ENCODE assay signal across 1 cellular context in genomic region chr11:120465921-120466534, GRCh38.
TF ChIP-seq lines count a peak whose summit lies in the region.

No MANE protein-coding gene starts in this region.

TF ChIP-seq in GM12878, 131 proteins besides CTCF, POLR2A, EP300 and RAD21:
- TF ChIP-seq SUZ12 (IDR thresholded peaks at IDR 0.05; ENCODE audit: unreplicated experiment) (no peak), PBX3 (IDR thresholded peaks at IDR 0.05; ENCODE audit: insufficient replicate concordance, low read depth, low read length) (no peak), ZBED1 (IDR thresholded peaks at IDR 0.05; ENCODE audit: borderline replicate concordance) (no peak), MEF2B (IDR thresholded peaks at IDR 0.05; ENCODE audit: partially characterized antibody, poor library complexity, severe bottlenecking) (peak; percentile 83)
- TF ChIP-seq, protein P1, sequence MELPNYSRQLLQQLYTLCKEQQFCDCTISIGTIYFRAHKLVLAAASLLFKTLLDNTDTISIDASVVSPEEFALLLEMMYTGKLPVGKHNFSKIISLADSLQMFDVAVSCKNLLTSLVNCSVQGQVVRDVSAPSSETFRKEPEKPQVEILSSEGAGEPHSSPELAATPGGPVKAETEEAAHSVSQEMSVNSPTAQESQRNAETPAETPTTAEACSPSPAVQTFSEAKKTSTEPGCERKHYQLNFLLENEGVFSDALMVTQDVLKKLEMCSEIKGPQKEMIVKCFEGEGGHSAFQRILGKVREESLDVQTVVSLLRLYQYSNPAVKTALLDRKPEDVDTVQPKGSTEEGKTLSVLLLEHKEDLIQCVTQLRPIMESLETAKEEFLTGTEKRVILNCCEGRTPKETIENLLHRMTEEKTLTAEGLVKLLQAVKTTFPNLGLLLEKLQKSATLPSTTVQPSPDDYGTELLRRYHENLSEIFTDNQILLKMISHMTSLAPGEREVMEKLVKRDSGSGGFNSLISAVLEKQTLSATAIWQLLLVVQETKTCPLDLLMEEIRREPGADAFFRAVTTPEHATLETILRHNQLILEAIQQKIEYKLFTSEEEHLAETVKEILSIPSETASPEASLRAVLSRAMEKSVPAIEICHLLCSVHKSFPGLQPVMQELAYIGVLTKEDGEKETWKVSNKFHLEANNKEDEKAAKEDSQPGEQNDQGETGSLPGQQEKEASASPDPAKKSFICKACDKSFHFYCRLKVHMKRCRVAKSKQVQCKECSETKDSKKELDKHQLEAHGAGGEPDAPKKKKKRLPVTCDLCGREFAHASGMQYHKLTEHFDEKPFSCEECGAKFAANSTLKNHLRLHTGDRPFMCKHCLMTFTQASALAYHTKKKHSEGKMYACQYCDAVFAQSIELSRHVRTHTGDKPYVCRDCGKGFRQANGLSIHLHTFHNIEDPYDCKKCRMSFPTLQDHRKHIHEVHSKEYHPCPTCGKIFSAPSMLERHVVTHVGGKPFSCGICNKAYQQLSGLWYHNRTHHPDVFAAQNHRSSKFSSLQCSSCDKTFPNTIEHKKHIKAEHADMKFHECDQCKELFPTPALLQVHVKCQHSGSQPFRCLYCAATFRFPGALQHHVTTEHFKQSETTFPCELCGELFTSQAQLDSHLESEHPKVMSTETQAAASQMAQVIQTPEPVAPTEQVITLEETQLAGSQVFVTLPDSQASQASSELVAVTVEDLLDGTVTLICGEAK (IDR thresholded peaks at IDR 0.05; ENCODE audit: borderline replicate concordance): peak; percentile 90
